Comparison of ENCODE assay signal across 23 cellular contexts in genomic region chr10:60718891-60719290, GRCh38. TPM values are rescaled to one million over a fixed set of nuclear protein-coding genes. Genes with fewer than 3 reads are reported as not detected.
DNase-seq lines count a peak whose midpoint lies in the region; ATAC-seq, FAIRE-seq and TF ChIP-seq lines count a peak whose summit lies in the region.
"Had no signal": no experiment of that assay in that cellular context is flagged by ENCODE, and none has a peak within 500 bp of the region (broad histone marks: within the 10 kb centered on the region; RNA-seq: fewer than 3 reads in every experiment).

No MANE protein-coding gene starts in this region.

- no peaks in the 10 kb centered on the region for H3K4me1 ChIP-seq in smooth muscle cell (ENCODE audit: low read depth)
- H3K4me1 ChIP-seq: BLaER1, HAP-1, left ventricle myocardium inferior, Peyer's patch had no signal

- TF ChIP-seq CTCF in fibroblast of the aortic adventitia (IDR thresholded peaks at IDR 0.05; ENCODE audit: insufficient read depth, low read length) (no peak), smooth muscle cell (IDR thresholded peaks at IDR 0.05; ENCODE audit: borderline replicate concordance, insufficient read depth, poor library complexity, severe bottlenecking) (no peak)

- peak overlapping the region; percentile 46 for H2AFZ ChIP-seq in smooth muscle cell (ENCODE audit: low read depth)

- WGBS in smooth muscle cell (ENCODE audit: low lambda C conversion rate) = 0% methylated on average over 1 of the region's 1 CpG

- H3K4me3 ChIP-seq in fibroblast of the aortic adventitia (ENCODE audit: low read depth, low read length) (no peak overlapping the region), smooth muscle cell (peak overlapping the region; percentile 22)
- H3K4me3 ChIP-seq: BLaER1, HAP-1, left ventricle myocardium inferior, Peyer's patch, thoracic aorta had no signal

- H3K9ac ChIP-seq in smooth muscle cell (ENCODE audit: low read depth) = no peak overlapping the region
- H3K9ac ChIP-seq: BLaER1 had no signal

- peak overlapping the region; percentile 74 for H3K4me2 ChIP-seq in smooth muscle cell
- H3K4me2 ChIP-seq: BLaER1 had no signal

- ATAC-seq in GM19467 (IDR thresholded peaks at IDR 0.05; ENCODE audit: unreplicated experiment) = no peak
- ATAC-seq: activated CD4-positive, CD25-positive, alpha-beta regulatory T cell treated with anti-CD3 and anti-CD28 coated beads, Interleukin-2, amount 50 U/mL, for 24 hours; stimulated activated effector memory CD8-positive, alpha-beta T cell treated with anti-CD3 and anti-CD28 coated beads, Interleukin-12 subunit alpha, Interleukin-12 subunit beta, amount 100 ng/mL, for 72 hours had no signal

- H3K36me3 ChIP-seq in smooth muscle cell (ENCODE audit: low read depth) = no peaks in the 10 kb centered on the region
- H3K36me3 ChIP-seq: BLaER1, HAP-1, left ventricle myocardium inferior, neutrophil, Peyer's patch, thoracic aorta had no signal

- no peaks in the 10 kb centered on the region for H3F3A ChIP-seq in smooth muscle cell (ENCODE audit: low read depth)

- no peaks in the 10 kb centered on the region for H3K27me3 ChIP-seq in smooth muscle cell (ENCODE audit: low read depth)
- H3K27me3 ChIP-seq: BLaER1, neutrophil, Peyer's patch had no signal

- H3K27ac ChIP-seq in smooth muscle cell (ENCODE audit: low read depth) = peak overlapping the region; percentile 48
- H3K27ac ChIP-seq: BLaER1, left ventricle myocardium inferior, neutrophil, Peyer's patch, thoracic aorta had no signal

- no peak for FAIRE-seq in HTR-8/SVneo (lab: Jason Lieb, UNC)
- FAIRE-seq: bronchial epithelial cell had no signal

- DNase-seq in HTR-8/SVneo (ENCODE audit: insufficient read length, low spot score) (peak; percentile 34), amniotic epithelial cell (ENCODE audit: low read depth) (peak; percentile 37), fibroblast of the aortic adventitia (ENCODE audit: low read depth) (peak; percentile 3), smooth muscle cell (lab: John Stamatoyannopoulos, UW; ENCODE audit: unreplicated experiment) (no peak), NCI-H2171 (lab: John Stamatoyannopoulos, UW) (no peak), NCI-H146 treated with DMSO at 0.1 percent for 48 hours (lab: John Stamatoyannopoulos, UW; ENCODE audit: unreplicated experiment) (no peak)
- DNase-seq: activated CD8-positive, alpha-beta memory T cell treated with anti-CD3 and anti-CD28 coated beads for 24 hours; activated T-cell treated with anti-CD3 and anti-CD28 coated beads, Interleukin-2, amount 50 U/mL, for 48 hours; dermis blood vessel endothelial cell; left ventricle myocardium inferior; NCI-H187 treated with DMSO at 0.1 percent for 48 hours; NCI-H446; Peyer's patch; stimulated activated CD4-positive, alpha-beta T cell treated with anti-CD3 and anti-CD28 coated beads, Interleukin-15, amount 100 ng/mL, for 24 hours; T-helper 9 cell had no signal

- no peaks in the 10 kb centered on the region for H4K20me1 ChIP-seq in smooth muscle cell (ENCODE audit: low read depth)
- H4K20me1 ChIP-seq: BLaER1 had no signal

- peaks cover 20% of the 10 kb centered on the region for H3K79me2 ChIP-seq in smooth muscle cell (ENCODE audit: low read depth)

- H3K9me3 ChIP-seq in smooth muscle cell (replicated peaks; ENCODE audit: low read depth) = no peaks in the 10 kb centered on the region
- H3K9me3 ChIP-seq: BLaER1, HAP-1, left ventricle myocardium inferior, neutrophil, Peyer's patch, thoracic aorta had no signal

RNA-seq across cellular contexts. Expression of gene CDK1, which starts 59.4 kb away (rescaled TPM):
- total RNA-seq in fibroblast of the aortic adventitia (ENCODE audit: low replicate concordance) (0.90 and 82.9 TPM in 2 replicates), smooth muscle cell (55.3 and 56.5 TPM in 2 replicates)
- 44.0 and 46.6 TPM in 2 replicates for polyA plus RNA-seq in smooth muscle cell

Comparison
In these comparisons a context has a peak if more than half of its experiments do, and no peak if none do; other contexts are left out.
1. DNase-seq: peak in HTR-8/SVneo (single experiment), amniotic epithelial cell (single experiment) and fibroblast of the aortic adventitia (single experiment); none in smooth muscle cell (single experiment), NCI-H2171 (single experiment) and NCI-H146 treated with DMSO at 0.1 percent for 48 hours (single experiment).